Comparison of ENCODE assay signal across 8 cellular contexts in the genomic region with DNA sequence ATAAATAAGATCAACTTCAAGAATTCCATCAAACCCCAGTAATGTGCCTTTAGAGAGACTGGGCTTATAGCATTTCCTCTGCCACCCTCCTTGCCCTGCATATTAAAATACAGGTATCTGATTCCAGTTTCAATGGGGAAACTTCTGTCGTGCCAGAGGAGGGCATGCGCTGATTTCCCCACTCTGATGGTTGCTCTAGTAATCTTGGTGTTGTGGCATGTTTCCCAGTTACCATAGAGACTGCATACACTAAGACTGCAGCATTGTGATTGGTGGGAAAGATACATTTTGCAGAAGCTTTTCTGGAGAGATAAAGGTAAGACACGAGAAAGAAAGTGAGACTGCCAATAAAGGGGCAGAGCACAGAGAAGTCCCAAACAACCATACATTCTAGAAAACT.
A peak's percentile ranks its signal among the peaks of the same experiment; 100 is the strongest.
DNase-seq lines count a peak whose midpoint lies in the region; ATAC-seq and TF ChIP-seq lines count a peak whose summit lies in the region.

No MANE protein-coding gene starts in this region.

- WGBS in upper lobe of left lung, 2 donors: 27 to 40% methylated on average over 3 of the region's 3 CpGs

- H3K27me3 ChIP-seq in left ventricle myocardium inferior (ENCODE audit: low read depth): no peaks in the 10 kb centered on the region
- H3K27me3 ChIP-seq in upper lobe of left lung: no peaks in the 10 kb centered on the region

- H3K4me1 ChIP-seq in left ventricle myocardium inferior (peaks cover 53% of the 10 kb centered on the region), upper lobe of left lung (peaks cover 7 to 20% (median 11%) of the 10 kb centered on the region in 4 donors)

- intact Hi-C loops in left ventricle myocardium inferior (cut with micrococcal nuclease): no loop called here

- peak overlapping the region; percentile 41 for H3K27ac ChIP-seq in left ventricle myocardium inferior (replicated peaks)
- H3K27ac ChIP-seq in upper lobe of left lung: no peak overlapping the region

- DNase-seq in DMS 273 (lab: John Stamatoyannopoulos, UW; ENCODE audit: unreplicated experiment): peak; percentile 93
- peak; percentile 19 for DNase-seq in NOMO-1 treated with dmso at 0.1 percent for 144 hours (lab: John Stamatoyannopoulos, UW; ENCODE audit: unreplicated experiment)
- no peak for DNase-seq in left ventricle myocardium inferior
- peak in 1 of 2 donors; percentile 48 for DNase-seq in upper lobe of left lung
- no peak for DNase-seq in stimulated activated CD4-positive, alpha-beta T cell treated with anti-CD3 and anti-CD28 coated beads, Interleukin-4, amount 100 ng/mL, for 4 hours
- no peak for DNase-seq in activated T-cell treated with anti-CD3 and anti-CD28 coated beads for 4 hours
- no peak for DNase-seq in DMS79 treated with DMSO at 0.1 percent for 48 hours (lab: John Stamatoyannopoulos, UW)

- no peaks in the 10 kb centered on the region for H3K9me3 ChIP-seq in left ventricle myocardium inferior (replicated peaks)
- no peaks in the 10 kb centered on the region for H3K9me3 ChIP-seq in upper lobe of left lung

- no peak for TF ChIP-seq CTCF in left ventricle myocardium inferior (IDR thresholded peaks at IDR 0.05; ENCODE audit: borderline replicate concordance)
- TF ChIP-seq CTCF in upper lobe of left lung (IDR thresholded peaks at IDR 0.05): no peak

- no peak for TF ChIP-seq POLR2A in upper lobe of left lung (IDR thresholded peaks at IDR 0.05)

- ATAC-seq in GM21576 (IDR thresholded peaks at IDR 0.05; ENCODE audit: unreplicated experiment) (peak; percentile 49), upper lobe of left lung (ENCODE audit: low FRiP score in 2 of 2) (peak; percentile 80)

- H3K36me3 ChIP-seq in left ventricle myocardium inferior: no peaks in the 10 kb centered on the region
- H3K36me3 ChIP-seq in upper lobe of left lung: no peaks in the 10 kb centered on the region

- H3K4me3 ChIP-seq in left ventricle myocardium inferior (no peak overlapping the region), upper lobe of left lung (no peak overlapping the region)

- no peak for TF ChIP-seq EP300 in upper lobe of left lung (IDR thresholded peaks at IDR 0.05)

Comparison
In these comparisons a context has a peak if more than half of its experiments do, and no peak if none do; other contexts are left out.
1. DNase-seq: peak in DMS 273 (single experiment) and NOMO-1 treated with dmso at 0.1 percent for 144 hours (single experiment); none in left ventricle myocardium inferior (single experiment), stimulated activated CD4-positive, alpha-beta T cell treated with anti-CD3 and anti-CD28 coated beads, Interleukin-4, amount 100 ng/mL, for 4 hours (0 of 2), activated T-cell treated with anti-CD3 and anti-CD28 coated beads for 4 hours (single experiment) and DMS79 treated with DMSO at 0.1 percent for 48 hours (single experiment).